Comparison of ENCODE assay signal across 25 cellular contexts in genomic region chr1:86190873-86191272, GRCh38. TPM values are rescaled to one million over a fixed set of nuclear protein-coding genes. Genes with fewer than 3 reads are reported as not detected.
"Had no signal": no experiment of that assay in that cellular context is flagged by ENCODE, and none has a peak within 500 bp of the region (broad histone marks: within the 10 kb centered on the region; RNA-seq: fewer than 3 reads in every experiment).

No MANE protein-coding gene starts in this region.

- H3K4me3 ChIP-seq: neural progenitor cell, ovary, psoas muscle, right lobe of liver, skin epidermis, smooth muscle cell, spleen, stomach, thoracic aorta, thyroid gland, tibial nerve, upper lobe of right lung, uterus had no signal

- DNase-seq: naive thymus-derived CD4-positive, alpha-beta T cell; natural killer cell; occipital lobe; ovary; posterior cingulate gyrus; psoas muscle; right cardiac atrium; right lobe of liver; spleen; stimulated activated CD4-positive, alpha-beta T cell treated with anti-CD3 and anti-CD28 coated beads, Interleukin-12 subunit alpha, Interleukin-12 subunit beta, amount 100 ng/mL, for 4 hours; stimulated activated CD4-positive, alpha-beta T cell treated with anti-CD3 and anti-CD28 coated beads, Interleukin-1b, Interleukin-23, amount 100 ng/mL, for 48 hours; stimulated activated CD4-positive, alpha-beta T cell treated with anti-CD3 and anti-CD28 coated beads, Interleukin-4, amount 100 ng/mL, for 1 hour; stimulated activated naive B cell treated with anti-CD40 and anti-IgM and Interleukin-4, amounts not matched to agents 10 μg/mL and 1 μg/mL and 100 μg/mL, for 72 hours; stimulated activated naive CD4-positive, alpha-beta T cell treated with Interleukin-2 at 50 U/mL for 16 hours; stomach; thyroid gland; upper lobe of right lung; uterus had no signal

- H3K36me3 ChIP-seq: neural progenitor cell, ovary, right lobe of liver, spleen, stomach, thoracic aorta, thyroid gland, tibial nerve, upper lobe of right lung, uterus had no signal

- H3K27me3 ChIP-seq: neural progenitor cell, ovary, right lobe of liver, spleen, stomach, thyroid gland, tibial nerve, upper lobe of right lung, uterus had no signal

- H3K27ac ChIP-seq: neural progenitor cell, ovary, parathyroid adenoma, psoas muscle, right lobe of liver, skin epidermis, spleen, stomach, thoracic aorta, thyroid gland, tibial nerve, upper lobe of right lung, uterus had no signal

- ATAC-seq: naive thymus-derived CD4-positive, alpha-beta T cell; natural killer cell; psoas muscle; right cardiac atrium; right lobe of liver; stimulated activated effector memory CD8-positive, alpha-beta T cell treated with anti-CD3 and anti-CD28 coated beads, Interleukin-12 subunit alpha, Interleukin-12 subunit beta, amount 100 ng/mL, for 72 hours; stimulated activated naive B cell treated with anti-CD40 and anti-IgM and Interleukin-4, amounts not matched to agents 10 μg/mL and 1 μg/mL and 100 μg/mL, for 72 hours; upper lobe of right lung had no signal

- H3K9me3 ChIP-seq: ovary, psoas muscle, right lobe of liver, spleen, stomach, thoracic aorta, thyroid gland, tibial nerve, upper lobe of right lung, uterus had no signal

- H3K4me1 ChIP-seq: parathyroid adenoma, psoas muscle, right lobe of liver, spleen, stomach, thyroid gland, upper lobe of right lung, uterus had no signal

RNA-seq across cellular contexts. Expression of gene COL24A1, which starts 34.3 kb away (rescaled TPM):
- polyA plus RNA-seq: naive thymus-derived CD4-positive, alpha-beta T cell had no signal
